In the genomic region with DNA sequence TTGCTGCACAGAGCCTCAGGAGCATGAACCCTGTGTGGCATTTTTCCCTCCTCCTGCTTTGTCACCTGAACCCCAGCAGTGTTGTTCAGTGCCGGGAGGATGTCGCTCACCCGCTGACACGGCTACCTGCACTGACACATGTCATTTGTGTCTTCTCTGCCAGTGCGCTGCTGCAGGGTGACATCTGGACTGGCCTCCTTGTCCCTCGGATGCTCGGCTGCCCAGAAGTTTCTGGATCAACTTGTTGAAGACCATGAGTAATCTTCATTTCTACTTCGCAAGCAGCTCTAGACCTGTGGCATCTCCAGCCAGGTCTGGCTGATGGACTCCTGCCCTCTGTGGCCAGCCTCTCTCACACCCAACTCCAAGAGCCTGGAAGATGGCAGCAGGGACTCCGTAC, we compare ENCODE assay signal across 18 cellular contexts.
DNase-seq lines count a peak whose midpoint lies in the region; TF ChIP-seq lines count a peak whose summit lies in the region.
"Had no signal": no experiment of that assay in that cellular context is flagged by ENCODE, and none has a peak within 500 bp of the region (broad histone marks: within the 10 kb centered on the region; RNA-seq: fewer than 3 reads in every experiment).

No MANE protein-coding gene starts in this region.

- TF ChIP-seq POLR2A in uterus (IDR thresholded peaks at IDR 0.05): no peak

- H3K27me3 ChIP-seq in adipocyte (replicated peaks; ENCODE audit: control insufficient read depth, insufficient read depth, low read length): no peaks in the 10 kb centered on the region
- H3K27me3 ChIP-seq in muscle layer of colon (ENCODE audit: control insufficient read depth in 1 of 2, insufficient read depth in 2 of 2, low read length in 2 of 2): no peaks in the 10 kb centered on the region
- H3K27me3 ChIP-seq in stomach smooth muscle (ENCODE audit: control insufficient read depth in 1 of 2, insufficient read depth in 2 of 2, low read length in 2 of 2): no peaks in the 10 kb centered on the region
- H3K27me3 ChIP-seq in uterus: no peaks in the 10 kb centered on the region

- DNase-seq in adipocyte (ENCODE audit: low read depth): no peak
- no peak for DNase-seq in uterus
- DNase-seq in DMS53 (lab: John Stamatoyannopoulos, UW): no peak
- DNase-seq in HPDE6-E6E7 (ENCODE audit: extremely low spot score): no peak
- no peak for DNase-seq in hypothalamus (lab: John Stamatoyannopoulos, UW)
- DNase-seq: C1 segment of cervical spinal cord; CD8-positive, alpha-beta memory T cell; NCI-H1417 treated with DMSO at 0.1 percent for 48 hours; NCI-H187 treated with DMSO at 0.1 percent for 48 hours; NCI-H2227 treated with DMSO at 0.1 percent for 48 hours; NCI-H524; NCI-H82; PC-3; RPMI8226; SIG-M5 had no signal

- peak overlapping the region; percentile 62 for H3K9ac ChIP-seq in adipocyte (ENCODE audit: low read length)
- no peak overlapping the region for H3K9ac ChIP-seq in muscle layer of colon (ENCODE audit: low read length)
- H3K9ac ChIP-seq in stomach smooth muscle (ENCODE audit: low read length in 2 of 2): no peak overlapping the region
- H3K9ac ChIP-seq: KMS-11 had no signal

- H3K36me3 ChIP-seq in adipocyte (ENCODE audit: control insufficient read depth, insufficient read depth, low read length, severe bottlenecking) (peaks cover 14% of the 10 kb centered on the region), muscle layer of colon (ENCODE audit: insufficient read depth, low read length) (no peaks in the 10 kb centered on the region), stomach smooth muscle (ENCODE audit: control insufficient read depth in 2 of 2, insufficient read depth in 2 of 2, low read length in 2 of 2) (no peaks in the 10 kb centered on the region), uterus (no peaks in the 10 kb centered on the region)

- H3K4me1 ChIP-seq in adipocyte (ENCODE audit: control insufficient read depth, insufficient read depth, low read length) (peaks cover 51% of the 10 kb centered on the region), muscle layer of colon (ENCODE audit: insufficient read depth, low read length) (peaks cover 37% of the 10 kb centered on the region), stomach smooth muscle (ENCODE audit: control insufficient read depth, insufficient read depth, low read length) (peaks cover 46% of the 10 kb centered on the region), uterus (peaks cover 6 to 9% of the 10 kb centered on the region in 2 donors)

- intact Hi-C loops in uterus (cut with DNase I; ENCODE audit: low total_unique reads): no loop called here

- no peak for TF ChIP-seq CTCF in uterus (IDR thresholded peaks at IDR 0.05)

- no peak overlapping the region for H3K4me3 ChIP-seq in adipocyte (ENCODE audit: low read length)
- peak overlapping the region in 1 of 2 donors; percentile 4 for H3K4me3 ChIP-seq in muscle layer of colon (ENCODE audit: low read depth in 1 of 2, low read length in 2 of 2)
- peak overlapping the region in 1 of 2 donors; percentile 49 for H3K4me3 ChIP-seq in stomach smooth muscle (ENCODE audit: low read length in 2 of 2)
- H3K4me3 ChIP-seq in uterus: no peak overlapping the region

- H3K9me3 ChIP-seq in adipocyte (ENCODE audit: control insufficient read depth, low read length): no peaks in the 10 kb centered on the region
- H3K9me3 ChIP-seq in muscle layer of colon (ENCODE audit: low read length): no peaks in the 10 kb centered on the region
- H3K9me3 ChIP-seq in stomach smooth muscle (ENCODE audit: control insufficient read depth in 2 of 2, low read length in 2 of 2): no peaks in the 10 kb centered on the region
- no peaks in the 10 kb centered on the region for H3K9me3 ChIP-seq in uterus

- peak overlapping the region; percentile 38 for H3K27ac ChIP-seq in muscle layer of colon (ENCODE audit: low read depth, low read length)
- peak overlapping the region; percentile 76 for H3K27ac ChIP-seq in stomach smooth muscle (ENCODE audit: low read length)
- peak overlapping the region; percentile 71 to 73 for H3K27ac ChIP-seq in uterus
- H3K27ac ChIP-seq: KMS-11 had no signal
